Comparison of ENCODE assay signal across 21 cellular contexts in genomic region chr12:27337376-27337775, GRCh38. TPM values are rescaled to one million over a fixed set of nuclear protein-coding genes. Genes with fewer than 3 reads are reported as not detected.
DNase-seq lines count a peak whose midpoint lies in the region; ATAC-seq, FAIRE-seq and TF ChIP-seq lines count a peak whose summit lies in the region.
"Had no signal": no experiment of that assay in that cellular context is flagged by ENCODE, and none has a peak within 500 bp of the region (broad histone marks: within the 10 kb centered on the region; RNA-seq: fewer than 3 reads in every experiment).

No MANE protein-coding gene starts in this region.

- H2AFZ ChIP-seq in GM23338: no peak overlapping the region

- H3K4me3 Mint-ChIP-seq in GM23338: no peak overlapping the region
- H3K4me3 Mint-ChIP-seq: B cell; CD4-positive, alpha-beta T cell had no signal

- intact Hi-C loops in esophagus squamous epithelium (cut with DNase I) (no loop called here), right lobe of liver (cut with DNase I) (no loop called here)

- no peak for FAIRE-seq in H54 (lab: Jason Lieb, UNC)

- H4K20me1 ChIP-seq in GM23338 (replicated peaks; ENCODE audit: insufficient read depth): peaks cover 6% of the 10 kb centered on the region; the same call in 1 of the 2 replicates

- H3F3A ChIP-seq in GM23338 (replicated peaks; ENCODE audit: low read depth): no peaks in the 10 kb centered on the region

- H3K9me3 Mint-ChIP-seq in GM23338: no peaks in the 10 kb centered on the region
- H3K9me3 Mint-ChIP-seq: CD4-positive, alpha-beta T cell had no signal

- DNase-seq in GM23338 (ENCODE audit: low spot score) (peak; percentile 43), RWPE2 (ENCODE audit: low spot score) (no peak), esophagus squamous epithelium (lab: John Stamatoyannopoulos, UW) (no peak), right lobe of liver (no peak), NCI-H1930 (lab: John Stamatoyannopoulos, UW) (no peak), H54 (ENCODE audit: insufficient read length, low spot score) (no peak)
- no peak for DNase-seq in central memory CD4-positive, alpha-beta T cell
- DNase-seq: ACHN; CD4-positive, alpha-beta T cell; DND-41; GDM1; GOT3; IMR-90; Kasumi-1; NCI-H1417 treated with DMSO at 0.1 percent for 48 hours; NCI-H2081; NCI-H226; Peyer's patch; SHP77 treated with DMSO at 0.1 percent for 48 hours had no signal

- H3K27me3 ChIP-seq in GM23338 (ENCODE audit: insufficient read depth) (peaks cover 18% of the 10 kb centered on the region), RWPE2 (ENCODE audit: insufficient read depth, poor library complexity, severe bottlenecking) (no peaks in the 10 kb centered on the region), esophagus squamous epithelium (no peaks in the 10 kb centered on the region), right lobe of liver (no peaks in the 10 kb centered on the region)
- H3K27me3 ChIP-seq: Peyer's patch had no signal

- TF ChIP-seq POLR2A in esophagus squamous epithelium (IDR thresholded peaks at IDR 0.05) (no peak), right lobe of liver (IDR thresholded peaks at IDR 0.05) (no peak), H54 (IDR thresholded peaks at IDR 0.05; ENCODE audit: low read depth, low read length) (no peak)

- H3K79me2 ChIP-seq in GM23338 (replicated peaks; ENCODE audit: insufficient read depth): peaks cover 73% of the 10 kb centered on the region

- H3K9me3 ChIP-seq in RWPE2 (ENCODE audit: severe bottlenecking): no peaks in the 10 kb centered on the region
- no peaks in the 10 kb centered on the region for H3K9me3 ChIP-seq in esophagus squamous epithelium
- H3K9me3 ChIP-seq in right lobe of liver: no peaks in the 10 kb centered on the region
- H3K9me3 ChIP-seq: Peyer's patch had no signal

- no peak for TF ChIP-seq CTCF in GM23338 (conservative IDR thresholded peaks at IDR 0.05; ENCODE audit: low read depth in 2 of 2)
- TF ChIP-seq CTCF in RWPE2 (IDR thresholded peaks at IDR 0.05; ENCODE audit: poor library complexity, severe bottlenecking): no peak
- TF ChIP-seq CTCF in esophagus squamous epithelium (IDR thresholded peaks at IDR 0.05): no peak
- TF ChIP-seq CTCF in right lobe of liver (IDR thresholded peaks at IDR 0.05): no peak

- H3K9me2 ChIP-seq in GM23338 (ENCODE audit: insufficient read depth): no peaks in the 10 kb centered on the region

- ATAC-seq in GM23338 (no peak), RWPE2 (ENCODE audit: low read depth) (no peak), right lobe of liver (peak; percentile 20 to 37 (median 22)), GM18873 (IDR thresholded peaks at IDR 0.05; ENCODE audit: low FRiP score, unreplicated experiment) (no peak)

- H3K4me3 ChIP-seq in GM23338 (no peak overlapping the region), RWPE2 (ENCODE audit: severe bottlenecking) (no peak overlapping the region), esophagus squamous epithelium (no peak overlapping the region), right lobe of liver (no peak overlapping the region)
- H3K4me3 ChIP-seq: Peyer's patch had no signal

- WGBS in esophagus squamous epithelium, 2 donors: 86% methylated on average over 1 of the region's 1 CpG
- WGBS in right lobe of liver (ENCODE audit: insufficient coverage, low coverage, low lambda C conversion rate, missing lambda C conversion rate): 55% methylated on average over 1 of the region's 1 CpG

- H3K4me1 ChIP-seq in GM23338 (ENCODE audit: insufficient read depth): peaks cover 23% of the 10 kb centered on the region
- H3K4me1 ChIP-seq in RWPE2 (ENCODE audit: insufficient read depth, poor library complexity, severe bottlenecking): peaks cover 54% of the 10 kb centered on the region
- H3K4me1 ChIP-seq in esophagus squamous epithelium: peaks cover 11 to 83% (median 24%) of the 10 kb centered on the region in 3 donors
- H3K4me1 ChIP-seq in right lobe of liver: peaks cover 0 to 24% (median 3%) of the 10 kb centered on the region in 4 donors

- H3K27ac ChIP-seq in GM23338 (ENCODE audit: low read depth) (no peak overlapping the region), RWPE2 (ENCODE audit: poor library complexity, severe bottlenecking) (peak overlapping the region; percentile 85), esophagus squamous epithelium (peak overlapping the region in 3 of 4 donors; percentile 57 to 81 (median 60)), right lobe of liver (peak overlapping the region in 2 of 3 donors; percentile 6 to 44)
- H3K27ac ChIP-seq: Peyer's patch had no signal

- no peaks in the 10 kb centered on the region for H3K36me3 Mint-ChIP-seq in GM23338 (ENCODE audit: low read depth)

- no peak overlapping the region for H3K27ac Mint-ChIP-seq in GM23338
- H3K27ac Mint-ChIP-seq: B cell; CD4-positive, alpha-beta T cell had no signal

- H3K27me3 Mint-ChIP-seq in GM23338 (ENCODE audit: insufficient read depth, low read depth, poor library complexity): peaks cover 8% of the 10 kb centered on the region

- H3K4me1 Mint-ChIP-seq in GM23338: peaks cover 29% of the 10 kb centered on the region

- H3K4me2 ChIP-seq in GM23338: no peak overlapping the region

- H3K36me3 ChIP-seq in GM23338 (ENCODE audit: insufficient read depth) (no peaks in the 10 kb centered on the region), RWPE2 (ENCODE audit: low read depth) (no peaks in the 10 kb centered on the region; the same call in 1 of the 2 replicates), esophagus squamous epithelium (no peaks in the 10 kb centered on the region), right lobe of liver (no peaks in the 10 kb centered on the region)
- H3K36me3 ChIP-seq: Peyer's patch had no signal

TF ChIP-seq in GM23338, 12 proteins besides CTCF, POLR2A, EP300 and RAD21 (continues in another document):
- TF ChIP-seq REST (IDR thresholded peaks at IDR 0.05; ENCODE audit: unreplicated experiment): no peak
- no peak for TF ChIP-seq EZH2phosphoT487 (IDR thresholded peaks at IDR 0.05; ENCODE audit: unreplicated experiment)
- no peak for TF ChIP-seq CREB1 (CRISPR knock-in tag; IDR thresholded peaks at IDR 0.05; ENCODE audit: low read depth)
- no peak for TF ChIP-seq STAT1 (IDR thresholded peaks at IDR 0.05; ENCODE audit: unreplicated experiment)
- no peak for TF ChIP-seq POLR2AphosphoS5 (IDR thresholded peaks at IDR 0.05; ENCODE audit: low read depth)
- TF ChIP-seq NANOG (IDR thresholded peaks at IDR 0.05; ENCODE audit: borderline replicate concordance): no peak
- no peak for TF ChIP-seq JUNB (IDR thresholded peaks at IDR 0.05; ENCODE audit: unreplicated experiment)
- no peak for TF ChIP-seq ETS1 (IDR thresholded peaks at IDR 0.05)
- no peak for TF ChIP-seq ZNF331 (CRISPR knock-in tag; IDR thresholded peaks at IDR 0.05; ENCODE audit: low read depth)
- TF ChIP-seq EZH2 (IDR thresholded peaks at IDR 0.05; ENCODE audit: low read depth, unreplicated experiment): no peak

RNA-seq across cellular contexts. Expression of gene BMAL2, which starts 4.7 kb away (rescaled TPM):
- total RNA-seq in GM23338 (2014; rRNA removed; shearing (Covaris generic)): 15.9 and 18.2 TPM in 2 replicates
- polyA plus RNA-seq in GM23338 (2016; fragmentation: Nextera tagmentation; extraction: Ambion mirVana): 4.3 and 5.5 TPM in 2 replicates
- total RNA-seq in esophagus squamous epithelium (10 to 100 TPM; 19.3 to 80.7 (median 39.1) TPM), right lobe of liver (10 to 100 TPM in 1 of 6 experiments, 1 to 10 TPM in 5; 2.6 to 22.5 (median 4.3) TPM)

Comparison
In these comparisons a context has a peak if more than half of its experiments do, and no peak if none do; other contexts are left out.
1. ATAC-seq: peak in right lobe of liver (4 of 4); none in GM23338 (single experiment), RWPE2 (single experiment) and GM18873 (single experiment).